In genomic region chr20:62925420-62926228, GRCh38 we compare ENCODE assay signal across 1 cellular context.
TF ChIP-seq lines count a peak whose summit lies in the region.

No MANE protein-coding gene starts in this region.

TF ChIP-seq in endothelial cell of umbilical vein, 7 proteins besides CTCF, POLR2A, EP300 and RAD21:
- no peak for TF ChIP-seq FOS (IDR thresholded peaks at IDR 0.05; ENCODE audit: borderline replicate concordance, insufficient read depth, low read length)
- TF ChIP-seq MAX (IDR thresholded peaks at IDR 0.05; ENCODE audit: insufficient read depth, insufficient read length) = no peak
- TF ChIP-seq JUN (IDR thresholded peaks at IDR 0.05; ENCODE audit: borderline replicate concordance, insufficient read depth, insufficient read length, low read depth) = no peak
- no peak for TF ChIP-seq MYC (IDR thresholded peaks at IDR 0.05; ENCODE audit: low read depth, low read length)
- no peak for TF ChIP-seq EZH2 (IDR thresholded peaks at IDR 0.05; ENCODE audit: borderline replicate concordance, low read depth, low read length, severe bottlenecking)
- no peak for TF ChIP-seq POLR2AphosphoS5 (IDR thresholded peaks at IDR 0.05; ENCODE audit: insufficient read depth, low read depth, low read length)
- TF ChIP-seq GATA2 (IDR thresholded peaks at IDR 0.05; ENCODE audit: insufficient read depth, insufficient read length, low read depth, low read length) = no peak
